ENCODE assay signal across 19 cellular contexts in the genomic region with DNA sequence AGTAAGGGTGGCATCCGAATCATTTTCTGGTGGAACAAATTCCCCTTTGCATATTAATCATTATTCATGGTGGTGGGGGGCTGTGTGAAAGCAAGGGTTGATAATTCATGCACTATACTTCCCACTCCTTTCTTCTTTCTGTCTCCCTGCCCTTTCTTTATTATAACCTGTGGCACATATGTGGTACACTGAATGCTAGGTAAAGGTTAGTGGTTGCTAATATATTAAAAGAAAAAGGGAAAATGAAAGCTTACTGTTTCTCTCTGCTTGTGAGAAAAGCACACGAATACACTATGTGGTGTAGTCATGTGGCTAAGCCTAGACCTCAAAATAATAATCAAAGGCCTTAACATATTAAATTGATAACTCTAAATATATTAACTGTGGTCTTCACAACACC.
DNase-seq lines count a peak whose midpoint lies in the region; ATAC-seq and TF ChIP-seq lines count a peak whose summit lies in the region.
"Had no signal": no experiment of that assay in that cellular context is flagged by ENCODE, and none has a peak within 500 bp of the region (broad histone marks: within the 10 kb centered on the region; RNA-seq: fewer than 3 reads in every experiment).

No MANE protein-coding gene starts in this region.

- H3K9me3 Mint-ChIP-seq in activated T-cell treated with anti-CD3 and anti-CD28 coated beads, Interleukin-2, amount 50 U/mL, for 4 hours = no peaks in the 10 kb centered on the region
- no peaks in the 10 kb centered on the region for H3K9me3 Mint-ChIP-seq in activated T-cell treated with anti-CD3 and anti-CD28 coated beads, Interleukin-2, amount 50 U/mL, for 24 hours
- no peaks in the 10 kb centered on the region for H3K9me3 Mint-ChIP-seq in stimulated activated naive CD8-positive, alpha-beta T cell treated with anti-CD3 and anti-CD28 coated beads, Interleukin-15, amount 100 ng/mL, for 72 hours

- no peak overlapping the region for H2AFZ ChIP-seq in MM.1S (ENCODE audit: low read length)
- no peak overlapping the region for H2AFZ ChIP-seq in osteoblast (ENCODE audit: low read length)

- peak; percentile 30 to 41 for ATAC-seq in activated T-cell treated with anti-CD3 and anti-CD28 coated beads, Interleukin-2, amount 50 U/mL, for 4 hours
- ATAC-seq in GM21723 (IDR thresholded peaks at IDR 0.05; ENCODE audit: unreplicated experiment) = peak; percentile 61
- peak; percentile 76 for ATAC-seq in stimulated activated naive CD8-positive, alpha-beta T cell treated with anti-CD3 and anti-CD28 coated beads, Interleukin-15, amount 100 ng/mL, for 72 hours
- ATAC-seq: A549 had no signal

- H3K36me3 ChIP-seq in MM.1S (replicated peaks; ENCODE audit: insufficient read depth, low read length) = no peaks in the 10 kb centered on the region
- no peaks in the 10 kb centered on the region for H3K36me3 ChIP-seq in osteoblast (ENCODE audit: insufficient read depth, low read length)
- no peaks in the 10 kb centered on the region for H3K36me3 ChIP-seq in HAP-1 (replicated peaks)
- H3K36me3 ChIP-seq: BLaER1 treated with 17β-estradiol and CSF1 and Interleukin-3, amounts not matched to agents 10 nM and 100 nM; colonic mucosa; suprapubic skin; vagina had no signal

- no peaks in the 10 kb centered on the region for H3K36me3 Mint-ChIP-seq in activated T-cell treated with anti-CD3 and anti-CD28 coated beads, Interleukin-2, amount 50 U/mL, for 4 hours (ENCODE audit: insufficient read depth)
- no peaks in the 10 kb centered on the region for H3K36me3 Mint-ChIP-seq in activated T-cell treated with anti-CD3 and anti-CD28 coated beads, Interleukin-2, amount 50 U/mL, for 24 hours (ENCODE audit: low read depth)
- H3K36me3 Mint-ChIP-seq: brain had no signal

- no peaks in the 10 kb centered on the region for H3F3A ChIP-seq in MM.1S (ENCODE audit: insufficient read depth, low read length)

- H3K27me3 ChIP-seq in MM.1S (replicated peaks; ENCODE audit: insufficient read depth, low read length) = no peaks in the 10 kb centered on the region
- no peaks in the 10 kb centered on the region for H3K27me3 ChIP-seq in osteoblast (ENCODE audit: insufficient read depth, low read length)
- H3K27me3 ChIP-seq in HAP-1 (ENCODE audit: low read depth) = no peaks in the 10 kb centered on the region; the same call in 1 of the 2 replicates
- H3K27me3 ChIP-seq: BLaER1 treated with 17β-estradiol and CSF1 and Interleukin-3, amounts not matched to agents 10 nM and 100 nM; colonic mucosa; suprapubic skin; vagina had no signal

- TF ChIP-seq CTCF in MM.1S (IDR thresholded peaks at IDR 0.05; ENCODE audit: low read length) = no peak
- no peak for TF ChIP-seq CTCF in osteoblast (IDR thresholded peaks at IDR 0.05; ENCODE audit: extremely low read depth, low read depth, low read length)

- H3K27ac ChIP-seq in MM.1S (ENCODE audit: low read length) (no peak overlapping the region), osteoblast (ENCODE audit: low read depth, low read length) (no peak overlapping the region)
- H3K27ac ChIP-seq: A549; BLaER1 treated with 17β-estradiol and CSF1 and Interleukin-3, amounts not matched to agents 10 nM and 100 nM; colonic mucosa; suprapubic skin; vagina; VCaP had no signal

- H3K4me3 Mint-ChIP-seq in activated T-cell treated with anti-CD3 and anti-CD28 coated beads, Interleukin-2, amount 50 U/mL, for 4 hours = no peak overlapping the region
- H3K4me3 Mint-ChIP-seq in activated T-cell treated with anti-CD3 and anti-CD28 coated beads, Interleukin-2, amount 50 U/mL, for 24 hours = no peak overlapping the region
- H3K4me3 Mint-ChIP-seq in stimulated activated naive CD8-positive, alpha-beta T cell treated with anti-CD3 and anti-CD28 coated beads, Interleukin-15, amount 100 ng/mL, for 72 hours = peak overlapping the region in 1 of 2 donors; percentile 30
- H3K4me3 Mint-ChIP-seq: brain had no signal

- H3K9me3 ChIP-seq in MM.1S (replicated peaks; ENCODE audit: insufficient read depth, low read length) (no peaks in the 10 kb centered on the region), osteoblast (ENCODE audit: low read depth, low read length) (no peaks in the 10 kb centered on the region), HAP-1 (no peaks in the 10 kb centered on the region)
- H3K9me3 ChIP-seq: A549; BLaER1 treated with 17β-estradiol and CSF1 and Interleukin-3, amounts not matched to agents 10 nM and 100 nM; colonic mucosa; suprapubic skin; vagina had no signal

- H4K20me1 ChIP-seq in MM.1S (ENCODE audit: insufficient read depth, low read length) (no peaks in the 10 kb centered on the region), osteoblast (ENCODE audit: insufficient read depth, low read length) (no peaks in the 10 kb centered on the region)
- H4K20me1 ChIP-seq: BLaER1 treated with 17β-estradiol and CSF1 and Interleukin-3, amounts not matched to agents 10 nM and 100 nM had no signal

- no peaks in the 10 kb centered on the region for H3K9me2 ChIP-seq in MM.1S (replicated peaks; ENCODE audit: insufficient read depth, low read length)

- no peaks in the 10 kb centered on the region for H3K27me3 Mint-ChIP-seq in activated T-cell treated with anti-CD3 and anti-CD28 coated beads, Interleukin-2, amount 50 U/mL, for 4 hours (ENCODE audit: low read depth)
- peaks cover 9% of the 10 kb centered on the region for H3K27me3 Mint-ChIP-seq in activated T-cell treated with anti-CD3 and anti-CD28 coated beads, Interleukin-2, amount 50 U/mL, for 24 hours
- H3K27me3 Mint-ChIP-seq in stimulated activated naive CD8-positive, alpha-beta T cell treated with anti-CD3 and anti-CD28 coated beads, Interleukin-15, amount 100 ng/mL, for 72 hours = no peaks in the 10 kb centered on the region

- H3K4me3 ChIP-seq in MM.1S (ENCODE audit: low read length) (no peak overlapping the region), osteoblast (ENCODE audit: insufficient read depth, low read length) (no peak overlapping the region), HAP-1 (no peak overlapping the region)
- H3K4me3 ChIP-seq: A549; BLaER1 treated with 17β-estradiol and CSF1 and Interleukin-3, amounts not matched to agents 10 nM and 100 nM; colonic mucosa; suprapubic skin; vagina had no signal

- H3K27ac Mint-ChIP-seq in activated T-cell treated with anti-CD3 and anti-CD28 coated beads, Interleukin-2, amount 50 U/mL, for 24 hours = no peak overlapping the region
- peak overlapping the region in 1 of 2 donors; percentile 46 for H3K27ac Mint-ChIP-seq in stimulated activated naive CD8-positive, alpha-beta T cell treated with anti-CD3 and anti-CD28 coated beads, Interleukin-15, amount 100 ng/mL, for 72 hours
- H3K27ac Mint-ChIP-seq: brain had no signal

- H3K4me1 ChIP-seq in MM.1S (ENCODE audit: low read length) = peaks cover 9% of the 10 kb centered on the region; the same call in 1 of the 2 replicates
- H3K4me1 ChIP-seq in osteoblast (ENCODE audit: insufficient read depth, low read length) = no peaks in the 10 kb centered on the region
- H3K4me1 ChIP-seq in HAP-1 = no peaks in the 10 kb centered on the region
- H3K4me1 ChIP-seq: colonic mucosa, suprapubic skin, vagina had no signal

- in situ Hi-C loops in HAP-1 (cut with MboI; ENCODE audit: low sequenced_read_pairs) = loop anchor here (10.0 kb wide), 1 partner anchor 190 kb away; no protein-coding TSS in a partner anchor

- peak overlapping the region; percentile 46; the same call in 1 of the 2 replicates for H3K4me2 ChIP-seq in MM.1S (ENCODE audit: low read depth, low read length)
- no peak overlapping the region for H3K4me2 ChIP-seq in osteoblast (ENCODE audit: insufficient read depth, low read length)
- H3K4me2 ChIP-seq: A549; BLaER1 treated with 17β-estradiol and CSF1 and Interleukin-3, amounts not matched to agents 10 nM and 100 nM had no signal

- no peaks in the 10 kb centered on the region for H3K79me2 ChIP-seq in MM.1S (ENCODE audit: low read length)
- H3K79me2 ChIP-seq in osteoblast (ENCODE audit: insufficient read depth, low read length) = no peaks in the 10 kb centered on the region

- no peak for DNase-seq in activated T-cell treated with anti-CD3 and anti-CD28 coated beads, Interleukin-2, amount 50 U/mL, for 4 hours
- no peak for DNase-seq in activated T-cell treated with anti-CD3 and anti-CD28 coated beads, Interleukin-2, amount 50 U/mL, for 24 hours
- DNase-seq in MM.1S = peak; percentile 28
- no peak for DNase-seq in stimulated activated naive CD8-positive, alpha-beta T cell treated with anti-CD3 and anti-CD28 coated beads, Interleukin-15, amount 100 ng/mL, for 72 hours
- no peak for DNase-seq in osteoblast (ENCODE audit: insufficient read length, low spot score, missing footprints)
- DNase-seq in HAP-1 (ENCODE audit: low spot score in 2 of 2) = no peak
- DNase-seq in cerebellar cortex (ENCODE audit: low spot score) = no peak
- DNase-seq: colonic mucosa; GF-D8; HCEC 1CT; head of caudate nucleus; stimulated activated CD8-positive, alpha-beta memory T cell treated with anti-CD3 and anti-CD28 coated beads, Interleukin-4, amount 100 ng/mL, for 48 hours had no signal

- H3K4me1 Mint-ChIP-seq in activated T-cell treated with anti-CD3 and anti-CD28 coated beads, Interleukin-2, amount 50 U/mL, for 4 hours (ENCODE audit: low read depth) = peaks cover 44% of the 10 kb centered on the region
- peaks cover 44% of the 10 kb centered on the region for H3K4me1 Mint-ChIP-seq in activated T-cell treated with anti-CD3 and anti-CD28 coated beads, Interleukin-2, amount 50 U/mL, for 24 hours (ENCODE audit: low read depth)
- peaks cover 75% of the 10 kb centered on the region for H3K4me1 Mint-ChIP-seq in stimulated activated naive CD8-positive, alpha-beta T cell treated with anti-CD3 and anti-CD28 coated beads, Interleukin-15, amount 100 ng/mL, for 72 hours
- H3K4me1 Mint-ChIP-seq: brain had no signal

- H3K9ac ChIP-seq in MM.1S (ENCODE audit: low read length) = no peak overlapping the region
- H3K9ac ChIP-seq: BLaER1 treated with 17β-estradiol and CSF1 and Interleukin-3, amounts not matched to agents 10 nM and 100 nM had no signal
